Comparison of ENCODE assay signal across 25 cellular contexts in the genomic region with DNA sequence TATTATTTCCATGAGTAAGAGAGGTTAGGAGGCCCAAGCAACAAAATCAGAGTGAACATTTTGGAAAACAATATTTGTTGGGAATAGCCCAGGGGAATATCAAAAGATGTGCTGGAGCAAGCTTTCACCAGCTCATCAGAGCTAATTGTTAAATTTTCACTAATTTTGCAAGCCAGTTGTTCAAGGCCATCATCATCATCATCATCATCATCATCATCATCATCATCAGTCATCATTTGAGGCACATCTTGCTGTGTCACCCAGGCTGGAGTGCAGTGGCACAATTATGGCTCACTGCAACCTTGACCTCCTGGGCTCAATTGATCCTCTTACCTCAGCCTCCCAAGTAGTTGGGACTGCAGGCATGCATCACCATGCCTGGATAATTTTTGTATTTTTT.
"Had no signal": no experiment of that assay in that cellular context is flagged by ENCODE, and none has a peak within 500 bp of the region (broad histone marks: within the 10 kb centered on the region; RNA-seq: fewer than 3 reads in every experiment).

No MANE protein-coding gene starts in this region.

- H3K27ac ChIP-seq: adrenal gland, body of pancreas, breast epithelium had no signal

- H3K36me3 ChIP-seq: adrenal gland, breast epithelium had no signal

- H3K27me3 ChIP-seq: adrenal gland, body of pancreas, breast epithelium had no signal

- H3K4me3 ChIP-seq: adrenal gland, body of pancreas, breast epithelium had no signal

- DNase-seq: activated CD4-positive, alpha-beta memory T cell treated with anti-CD3 and anti-CD28 coated beads for 36 hours; activated CD4-positive, alpha-beta T cell treated with anti-CD3 and anti-CD28 coated beads, Interleukin-2, amount 50 U/mL, for 1 hour; activated CD8-positive, alpha-beta memory T cell treated with anti-CD3 and anti-CD28 coated beads, Interleukin-2, amount 50 U/mL, for 4 hours; activated gamma-delta T cell treated with Interleukin-2 at 50 U/mL for 16 hours; activated naive CD4-positive, alpha-beta T cell treated with anti-CD3 and anti-CD28 coated beads for 36 hours; activated T-cell treated with anti-CD3 and anti-CD28 coated beads for 4 hours; activated T-cell treated with anti-CD3 and anti-CD28 coated beads, Interleukin-2, amount 50 U/mL, for 4 hours; adrenal gland; body of pancreas; MV-4-11; NCI-H1092; NCI-H1436 treated with DMSO at 0.1 percent for 48 hours; NCI-H1694 treated with DMSO at 0.1 percent for 48 hours; NCI-H2029; NCI-H510A; NCI-H748 treated with DMSO at 0.1 percent for 48 hours; OCI-M1; Right ventricle myocardium superior; SW 1271; T-helper 1 cell; T-helper 2 cell; T-helper 9 cell had no signal

- FAIRE-seq: astrocyte had no signal

- H3K4me1 ChIP-seq: adrenal gland, body of pancreas, breast epithelium had no signal

- ATAC-seq: activated naive CD4-positive, alpha-beta T cell treated with anti-CD3 and anti-CD28 coated beads, Interleukin-2, amount 50 U/mL, for 72 hours; activated T-cell treated with anti-CD3 and anti-CD28 coated beads, Interleukin-2, amount 50 U/mL, for 4 hours; body of pancreas had no signal

- H3K9me3 ChIP-seq: adrenal gland, body of pancreas, breast epithelium had no signal
